13 cellular contexts compared by ENCODE assay signal in the genomic region with DNA sequence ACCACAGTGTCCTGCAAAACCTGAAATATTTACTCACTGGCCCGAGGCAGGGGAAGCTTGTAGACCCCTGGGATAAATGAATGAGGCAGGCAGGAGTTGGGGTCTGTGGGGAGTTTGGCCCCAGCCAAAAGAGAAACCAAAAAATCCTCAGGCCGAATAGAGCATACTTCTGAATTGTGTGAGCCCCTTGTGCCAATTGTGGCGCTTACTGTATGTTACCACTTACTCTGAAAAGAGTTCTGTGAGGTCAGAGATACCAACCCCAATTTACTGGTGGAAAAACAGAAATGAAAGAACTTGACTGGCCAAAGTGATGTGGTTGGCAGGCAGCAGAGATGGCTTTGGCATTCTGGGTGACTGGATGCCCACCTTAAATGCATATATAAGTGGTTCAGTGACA. TPM values are rescaled to one million over a fixed set of nuclear protein-coding genes. Genes with fewer than 3 reads are reported as not detected.
A peak's percentile ranks its signal among the peaks of the same experiment; 100 is the strongest.
DNase-seq lines count a peak whose midpoint lies in the region; ATAC-seq, FAIRE-seq and TF ChIP-seq lines count a peak whose summit lies in the region.
"Had no signal": no experiment of that assay in that cellular context is flagged by ENCODE, and none has a peak within 500 bp of the region (broad histone marks: within the 10 kb centered on the region; RNA-seq: fewer than 3 reads in every experiment).

No MANE protein-coding gene starts in this region.

- peak overlapping the region; percentile 72 to 92; a peak in 5 of 6 replicates for H3K27ac ChIP-seq in A549
- peak overlapping the region; percentile 72 for H3K27ac ChIP-seq in SU-DHL-6 (ENCODE audit: low read depth, low read length)
- no peak overlapping the region for H3K27ac ChIP-seq in pancreas
- H3K27ac ChIP-seq: brain microvascular endothelial cell had no signal

- H4K20me1 ChIP-seq in SU-DHL-6 (ENCODE audit: low read depth, low read length) = no peaks in the 10 kb centered on the region

- no peaks in the 10 kb centered on the region for H3K9me2 ChIP-seq in SU-DHL-6 (replicated peaks; ENCODE audit: insufficient read depth, low read length)

- no peak overlapping the region for H2AFZ ChIP-seq in SU-DHL-6 (ENCODE audit: low read depth, low read length, severe bottlenecking)

- no peak for TF ChIP-seq RAD21 in A549 (conservative IDR thresholded peaks at IDR 0.05 in 1 of 2, IDR thresholded peaks at IDR 0.05 in 1 of 2)

- no peaks in the 10 kb centered on the region for H3K9me3 ChIP-seq in A549
- H3K9me3 ChIP-seq in SU-DHL-6 (ENCODE audit: insufficient read depth, low read length) = no peaks in the 10 kb centered on the region
- H3K9me3 ChIP-seq in pancreas = no peaks in the 10 kb centered on the region

- TF ChIP-seq EP300 in A549 (IDR thresholded peaks at IDR 0.05) = no peak

- H3K4me1 Mint-ChIP-seq in glutamatergic neuron (ENCODE audit: low read depth, unreplicated experiment) (peaks cover 42% of the 10 kb centered on the region), T-cell (peaks cover 8 to 27% (median 24%) of the 10 kb centered on the region in 3 donors)

- peaks cover 86% of the 10 kb centered on the region for H3K79me2 ChIP-seq in SU-DHL-6 (ENCODE audit: insufficient read depth, low read length)

- ATAC-seq in A549 (no peak), pancreas (no peak), T-cell (replicated peaks in 1 of 4) (no peak), HG02970 (IDR thresholded peaks at IDR 0.05; ENCODE audit: low FRiP score, unreplicated experiment) (no peak), HG03025 (IDR thresholded peaks at IDR 0.05; ENCODE audit: low FRiP score, unreplicated experiment) (no peak)
- ATAC-seq: Right ventricle myocardium inferior, sciatic nerve had no signal

- TF ChIP-seq CTCF in A549 (IDR thresholded peaks at IDR 0.05) (no peak), GM12864 (IDR thresholded peaks at IDR 0.05; ENCODE audit: low read depth, low read length, missing control alignments) (no peak), SU-DHL-6 (IDR thresholded peaks at IDR 0.05; ENCODE audit: insufficient read depth, low read length, poor library complexity, severe bottlenecking) (no peak), glutamatergic neuron (IDR thresholded peaks at IDR 0.05; ENCODE audit: partially characterized antibody, unreplicated experiment) (no peak), pancreas (IDR thresholded peaks at IDR 0.05) (no peak)

- H3K9me3 Mint-ChIP-seq in glutamatergic neuron (ENCODE audit: unreplicated experiment) = peaks cover 13% of the 10 kb centered on the region
- H3K9me3 Mint-ChIP-seq in T-cell = no peaks in the 10 kb centered on the region

- H3K4me2 ChIP-seq in A549 (no peak overlapping the region; the same call in 2 of the 3 replicates), SU-DHL-6 (ENCODE audit: low read depth, low read length, poor library complexity, severe bottlenecking) (peak overlapping the region; percentile 58)

- CTCF ChIA-PET in A549 (lab: Yijun Ruan, JAX) = interaction anchor here (0.9 to 3.3 kb wide), 3 partner anchors 10 to 14 kb away, joined by 3 to 9 read pairs (median 3); no protein-coding TSS in a partner anchor
- CTCF ChIA-PET in T-cell (lab: Charles Lee) = no interaction called here

- FAIRE-seq in A549 (lab: Jason Lieb, UNC) (no peak), pancreas (lab: Jason Lieb, UNC) (no peak)

- H3K27me3 Mint-ChIP-seq in glutamatergic neuron (ENCODE audit: unreplicated experiment) (peaks cover 2% of the 10 kb centered on the region), T-cell (no peaks in the 10 kb centered on the region)

- H3K9ac ChIP-seq in SU-DHL-6 (ENCODE audit: low read length) = peak overlapping the region; percentile 52

- H3K36me3 Mint-ChIP-seq in glutamatergic neuron (ENCODE audit: unreplicated experiment) (no peaks in the 10 kb centered on the region), T-cell (no peaks in the 10 kb centered on the region)

- H3K27ac Mint-ChIP-seq in glutamatergic neuron (ENCODE audit: unreplicated experiment) (peak overlapping the region; percentile 76), T-cell (no peak overlapping the region)

- WGBS in A549 (ENCODE audit: missing lambda C conversion rate) = 90% methylated on average over 3 of the region's 3 CpGs
- 85 to 86% methylated on average over 3 of the region's 3 CpGs for WGBS in pancreas, 2 donors

- no peak for DNase-seq in A549 (ENCODE audit: low read depth in 1 of 2, low spot score in 1 of 2)
- DNase-seq in GM12864 (ENCODE audit: low read depth) = no peak
- no peak for DNase-seq in glutamatergic neuron
- DNase-seq in pancreas = no peak
- no peak for DNase-seq in T-cell
- DNase-seq: brain microvascular endothelial cell, COR-L47, H7 had no signal

- H3K4me3 ChIP-seq in A549 (no peak overlapping the region), GM12864 (ENCODE audit: low read depth, low read length) (peak overlapping the region; percentile 54; the same call in 1 of the 2 replicates), SU-DHL-6 (ENCODE audit: insufficient read depth, low read length, poor library complexity, severe bottlenecking) (peak overlapping the region; percentile 9), pancreas (no peak overlapping the region)

- H3K27me3 ChIP-seq in SU-DHL-6 (ENCODE audit: low read length) (no peaks in the 10 kb centered on the region), pancreas (no peaks in the 10 kb centered on the region)
- H3K27me3 ChIP-seq: brain microvascular endothelial cell had no signal

- H3K36me3 ChIP-seq in SU-DHL-6 (ENCODE audit: low read length) (no peaks in the 10 kb centered on the region), pancreas (no peaks in the 10 kb centered on the region)
- H3K36me3 ChIP-seq: brain microvascular endothelial cell had no signal

- POLR2A ChIA-PET in A549 (lab: Yijun Ruan, JAX) = no interaction called here
- POLR2A ChIA-PET in T-cell (lab: Charles Lee) = no interaction called here

- no peak for TF ChIP-seq POLR2A in A549 (IDR thresholded peaks at IDR 0.05; ENCODE audit: low read length)

- H3F3A ChIP-seq in SU-DHL-6 (ENCODE audit: insufficient read depth) = peaks cover 9% of the 10 kb centered on the region

- H3K4me1 ChIP-seq in A549 = peaks cover 16% of the 10 kb centered on the region; the same call in 2 of the 3 replicates
- peaks cover 0 to 22% (median 0%) of the 10 kb centered on the region in 3 donors for H3K4me1 ChIP-seq in pancreas

- intact Hi-C loops in pancreas (cut with DNase I) = no loop called here

- H3K4me3 Mint-ChIP-seq in glutamatergic neuron (ENCODE audit: unreplicated experiment) (no peak overlapping the region), T-cell (no peak overlapping the region)

RNA-seq across cellular contexts. Expression of gene CARM1, which starts 6.9 kb away (rescaled TPM):
- polyA plus RNA-seq in A549 (2011; rRNA removed) (14.3 and 15.2 TPM in 2 replicates), A549 (2017; fragmentation: RNase III; extraction: RNeasy Plus Mini Kit Qiagen cat#74134 plus additional on column Dnase treatment) (31.4 to 32.2 TPM (median 31.8 TPM) in 3 replicates), pancreas (10 to 100 TPM; 16.6 to 21.1 TPM)
- polyA plus RNA-seq in A549 (2012; cell fraction: cytosol; rRNA removed) = 55.5 and 75.2 TPM in 2 replicates
- 59.7 and 93.6 TPM in 2 replicates for polyA plus RNA-seq in A549 (2012; cell fraction: nucleus; rRNA removed)
- polyA minus RNA-seq in A549 (2011; rRNA and poly(A)+ RNA removed) = 22.0 and 30.3 TPM in 2 replicates
- total RNA-seq in glutamatergic neuron (ENCODE audit: unreplicated experiment) (133 TPM), pancreas (10 to 100 TPM; 13.0 to 24.7 (median 16.0) TPM), T-cell (10 to 100 TPM; 22.3 to 35.2 (median 30.8) TPM)

RNA-seq across cellular contexts. Expression of gene C19orf38, which starts 30.0 kb away (rescaled TPM):
- polyA plus RNA-seq in A549 (2011; rRNA removed) (0.13 and 0.40 TPM in 2 replicates), A549 (2017; fragmentation: RNase III; extraction: RNeasy Plus Mini Kit Qiagen cat#74134 plus additional on column Dnase treatment) (0.09 to 0.12 TPM (median 0.10 TPM) in 3 replicates), pancreas (under 1 TPM; 0.31 to 0.99 TPM)
- 0.08 and 0.09 TPM in 2 replicates for polyA plus RNA-seq in A549 (2012; cell fraction: cytosol; rRNA removed)
- polyA plus RNA-seq in A549 (2012; cell fraction: nucleus; rRNA removed) = 0.10 and 0.56 TPM in 2 replicates
- 0.68 TPM in 1 of 2 replicates, not detected in the other for polyA minus RNA-seq in A549 (2011; rRNA and poly(A)+ RNA removed)
- total RNA-seq in glutamatergic neuron (ENCODE audit: unreplicated experiment) (0.44 TPM), pancreas (under 1 TPM in 5 of 6 donors, not detected in 1; 0.47 to 1.00 (median 0.75) TPM), T-cell (1 to 10 TPM in 3 of 5 donors, under 1 TPM in 2; 0.51 to 1.8 (median 1.0) TPM)

RNA-seq across cellular contexts. Expression of gene TMED1, which starts 42.2 kb away (rescaled TPM):
- polyA plus RNA-seq in A549 (2011; rRNA removed) (29.3 and 29.9 TPM in 2 replicates), A549 (2017; fragmentation: RNase III; extraction: RNeasy Plus Mini Kit Qiagen cat#74134 plus additional on column Dnase treatment) (36.2 to 37.4 TPM (median 37.0 TPM) in 3 replicates), pancreas (10 to 100 TPM; 19.3 to 32.3 TPM)
- 49.9 and 54.2 TPM in 2 replicates for polyA plus RNA-seq in A549 (2012; cell fraction: cytosol; rRNA removed)
- polyA plus RNA-seq in A549 (2012; cell fraction: nucleus; rRNA removed) = 33.5 and 43.0 TPM in 2 replicates
- polyA minus RNA-seq in A549 (2011; rRNA and poly(A)+ RNA removed) = 9.7 and 10.7 TPM in 2 replicates
- total RNA-seq in glutamatergic neuron (ENCODE audit: unreplicated experiment) (10.4 TPM), pancreas (10 to 100 TPM; 13.6 to 22.6 (median 18.7) TPM), T-cell (10 to 100 TPM in 2 of 5 donors, 1 to 10 TPM in 3; 6.1 to 11.4 (median 9.5) TPM)

RNA-seq across cellular contexts. Expression of gene YIPF2, which starts 50.2 kb away (rescaled TPM):
- polyA plus RNA-seq in A549 (2011; rRNA removed) = 13.1 and 15.6 TPM in 2 replicates
- polyA plus RNA-seq in A549 (2012; cell fraction: cytosol; rRNA removed) = 22.3 and 31.1 TPM in 2 replicates
- polyA plus RNA-seq in A549 (2012; cell fraction: nucleus; rRNA removed) = 47.6 and 54.7 TPM in 2 replicates
- 14.5 to 18.2 TPM (median 17.5 TPM) in 3 replicates for polyA plus RNA-seq in A549 (2017; fragmentation: RNase III; extraction: RNeasy Plus Mini Kit Qiagen cat#74134 plus additional on column Dnase treatment)
- 12.0 and 13.9 TPM in 2 replicates for polyA minus RNA-seq in A549 (2011; rRNA and poly(A)+ RNA removed)
- total RNA-seq in glutamatergic neuron (ENCODE audit: unreplicated experiment) = 47.2 TPM
- 10 to 100 TPM; 41.4 to 67.9 (median 47.3) TPM for total RNA-seq in pancreas
- 10 to 100 TPM; 58.0 to 66.0 TPM for polyA plus RNA-seq in pancreas
- total RNA-seq in T-cell = 10 to 100 TPM; 21.2 to 34.3 (median 31.5) TPM

RNA-seq across cellular contexts. Expression of gene TIMM29, which starts 50.4 kb away (rescaled TPM):
- polyA plus RNA-seq in A549 (2011; rRNA removed) (7.8 and 9.1 TPM in 2 replicates), A549 (2017; fragmentation: RNase III; extraction: RNeasy Plus Mini Kit Qiagen cat#74134 plus additional on column Dnase treatment) (17.1 to 20.5 TPM (median 19.7 TPM) in 3 replicates), pancreas (1 to 10 TPM; 7.8 to 9.8 TPM)
- polyA plus RNA-seq in A549 (2012; cell fraction: cytosol; rRNA removed) = 11.5 and 16.0 TPM in 2 replicates
- 10.6 and 14.3 TPM in 2 replicates for polyA plus RNA-seq in A549 (2012; cell fraction: nucleus; rRNA removed)
- polyA minus RNA-seq in A549 (2011; rRNA and poly(A)+ RNA removed) = 3.7 and 4.8 TPM in 2 replicates
- total RNA-seq in glutamatergic neuron (ENCODE audit: unreplicated experiment) (31.8 TPM), pancreas (10 to 100 TPM in 5 of 6 donors, 1 to 10 TPM in 1; 7.9 to 11.6 (median 10.3) TPM), T-cell (10 to 100 TPM; 19.2 to 40.4 (median 37.2) TPM)

Comparison
In these comparisons a context has a peak if more than half of its experiments do, and no peak if none do; other contexts are left out.
1. H3K27ac ChIP-seq: peak in A549 (2 of 2) and SU-DHL-6 (single experiment); none in pancreas (0 of 4).
2. H3K4me3 ChIP-seq: peak in GM12864 (single experiment) and SU-DHL-6 (single experiment); none in A549 (single experiment) and pancreas (0 of 4).